ENCODE assay signal across 8 cellular contexts in the genomic region with DNA sequence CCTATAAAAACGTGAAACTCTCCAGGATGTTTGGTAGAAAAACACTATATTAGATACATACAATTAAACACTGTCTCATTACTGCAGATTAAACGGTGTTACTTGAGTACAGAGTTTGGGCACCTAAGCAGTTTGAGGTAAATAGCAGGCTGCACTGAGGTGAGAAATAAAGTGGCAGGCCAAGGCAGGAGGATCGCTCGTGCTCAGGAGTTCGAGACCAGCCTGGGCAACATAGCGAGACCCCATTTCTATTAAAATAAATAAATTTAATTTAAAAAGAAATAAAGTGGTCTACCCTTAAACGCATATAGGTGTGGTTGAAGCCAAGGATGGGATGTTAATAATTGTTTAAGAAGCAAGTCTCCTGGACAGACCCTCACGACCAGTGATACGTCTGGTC. TPM values are rescaled to one million over a fixed set of nuclear protein-coding genes. Genes with fewer than 3 reads are reported as not detected.
DNase-seq lines count a peak whose midpoint lies in the region; FAIRE-seq and TF ChIP-seq lines count a peak whose summit lies in the region.

No MANE protein-coding gene starts in this region.

- H3K36me3 ChIP-seq in bronchial epithelial cell (ENCODE audit: control insufficient read depth, insufficient read depth, low read length) = no peaks in the 10 kb centered on the region

- peak overlapping the region; percentile 39 to 100 (median 98) for H3K27ac Mint-ChIP-seq in IgD-negative memory B cell

- H3K4me1 ChIP-seq in mononuclear cell (ENCODE audit: insufficient read depth, low read length) = peaks cover 9% of the 10 kb centered on the region

- no peak for FAIRE-seq in bronchial epithelial cell (lab: Jason Lieb, UNC)

- H3K9me3 Mint-ChIP-seq in IgD-negative memory B cell = peaks cover 0 to 3% (median 0%) of the 10 kb centered on the region in 3 donors

- POLR2A ChIA-PET in AG04449 (lab: Yijun Ruan, JAX) = interaction anchor here (0.6 kb wide), 1 partner anchor 79 kb away, joined by 3 read pairs; no protein-coding TSS in a partner anchor

- H3K4me3 Mint-ChIP-seq in IgD-negative memory B cell = peak overlapping the region; percentile 98 to 99 (median 99)

- no peak for TF ChIP-seq CTCF in AG04449 (IDR thresholded peaks at IDR 0.05; ENCODE audit: insufficient read depth, low read length, missing control alignments)
- TF ChIP-seq CTCF in bronchial epithelial cell (IDR thresholded peaks at IDR 0.05; ENCODE audit: insufficient read depth, low read length, severe bottlenecking) = no peak

- CTCF ChIA-PET in AG04449 (lab: Yijun Ruan, JAX) = interaction anchor here (1.4 kb wide), 1 partner anchor 15 kb away, joined by 4 read pairs; no protein-coding TSS in a partner anchor

- H3K27me3 Mint-ChIP-seq in IgD-negative memory B cell = peaks cover 3% of the 10 kb centered on the region

- peaks cover 1% of the 10 kb centered on the region for H3K36me3 Mint-ChIP-seq in IgD-negative memory B cell

- DNase-seq in AG04449 (ENCODE audit: low read depth, low spot score) (no peak), bronchial epithelial cell (ENCODE audit: low read depth) (no peak), DMS79 treated with DMSO at 0.1 percent for 48 hours (lab: John Stamatoyannopoulos, UW) (no peak), DMS79 (lab: John Stamatoyannopoulos, UW) (no peak), GF-D8 (lab: John Stamatoyannopoulos, UW) (no peak), RPMI8226 (no peak)

- H3K4me3 ChIP-seq in AG04449 (ENCODE audit: low read depth, low read length) (peak overlapping the region; percentile 92), bronchial epithelial cell (ENCODE audit: low read depth, low read length) (peak overlapping the region; percentile 97), mononuclear cell (ENCODE audit: low read length) (peak overlapping the region; percentile 99)

- no peaks in the 10 kb centered on the region for H3K27me3 ChIP-seq in bronchial epithelial cell (ENCODE audit: control insufficient read depth, insufficient read depth, low read length)
- H3K27me3 ChIP-seq in mononuclear cell (ENCODE audit: insufficient read depth, low read length) = no peaks in the 10 kb centered on the region

- H3K4me1 Mint-ChIP-seq in IgD-negative memory B cell = peaks cover 6 to 10% (median 6%) of the 10 kb centered on the region in 3 donors

- H3K9me3 ChIP-seq in mononuclear cell (ENCODE audit: low read depth, low read length) = no peaks in the 10 kb centered on the region

RNA-seq across cellular contexts. Expression of gene PSPC1, which starts 1.2 kb away (rescaled TPM):
- polyA plus RNA-seq in IgD-negative memory B cell = 50.3 TPM
- 37.4 and 54.9 TPM in 2 replicates for total RNA-seq in bronchial epithelial cell
- 104 TPM for total RNA-seq in mononuclear cell
